Comparison of ENCODE assay signal across 18 cellular contexts in genomic region chr6:1394591-1395463, GRCh38. TPM values are rescaled to one million over a fixed set of nuclear protein-coding genes. Genes with fewer than 3 reads are reported as not detected.
DNase-seq lines count a peak whose midpoint lies in the region; ATAC-seq and TF ChIP-seq lines count a peak whose summit lies in the region.
"Had no signal": no experiment of that assay in that cellular context is flagged by ENCODE, and none has a peak within 500 bp of the region (broad histone marks: within the 10 kb centered on the region; RNA-seq: fewer than 3 reads in every experiment).

No MANE protein-coding gene starts in this region.

- H3K27me3 ChIP-seq in dorsolateral prefrontal cortex = peaks cover 3 to 97% (median 81%) of the 10 kb centered on the region in 45 donors
- peaks cover 6 to 100% (median 71%) of the 10 kb centered on the region in 3 donors for H3K27me3 ChIP-seq in stomach

- TF ChIP-seq POLR2A in stomach (IDR thresholded peaks at IDR 0.05) = no peak

- TF ChIP-seq EP300 in stomach (IDR thresholded peaks at IDR 0.05) = no peak

- intact Hi-C loops in dorsolateral prefrontal cortex (cut with DNase I) = loop anchor here (5.0 kb wide), 3 partner anchors 483 to 803 kb away; no protein-coding TSS in a partner anchor
- intact Hi-C loops in stomach (cut with DNase I; ENCODE audit: low total_unique reads) = no loop called here

- no peak for TF ChIP-seq CTCF in HFF-Myc (IDR thresholded peaks at IDR 0.05; ENCODE audit: low read depth, low read length, missing control alignments)
- no peak for TF ChIP-seq CTCF in dorsolateral prefrontal cortex (IDR thresholded peaks at IDR 0.05 in 54 of 56, conservative IDR thresholded peaks at IDR 0.05 in 2 of 56; ENCODE audit: low read depth in 1 of 56, partially characterized antibody in 56 of 56)
- no peak for TF ChIP-seq CTCF in stomach (IDR thresholded peaks at IDR 0.05)

- DNase-seq in HFF-Myc (ENCODE audit: extremely low read depth, low read depth) (no peak), dorsolateral prefrontal cortex (no peak), left kidney (ENCODE audit: low read depth, low spot score) (peak; percentile 15), stomach (no peak)
- DNase-seq in activated CD4-positive, CD25-positive, alpha-beta regulatory T cell treated with anti-CD3 and anti-CD28 coated beads, Interleukin-2, amount 50 U/mL, for 72 hours = no peak
- DNase-seq in stimulated activated naive CD8-positive, alpha-beta T cell treated with anti-CD3 and anti-CD28 coated beads, Interleukin-15, Interleukin-2, amounts not matched to agents 100 U/mL and 50 U/mL, for 24 hours = no peak
- DNase-seq: activated naive CD8-positive, alpha-beta T cell treated with anti-CD3 and anti-CD28 coated beads, Interleukin-2, amount 50 U/mL, for 24 hours; COR-L47; left ventricle myocardium inferior; NCI-H1694; stimulated activated CD4-positive, alpha-beta T cell treated with anti-CD3 and anti-CD28 coated beads, Interleukin-2, amount 100 ng/mL, for 24 hours; stimulated activated naive CD4-positive, alpha-beta T cell treated with Interleukin-2 at 50 U/mL for 16 hours had no signal

- ATAC-seq in HG03378 (IDR thresholded peaks at IDR 0.05; ENCODE audit: unreplicated experiment) (no peak), GM21825 (IDR thresholded peaks at IDR 0.05; ENCODE audit: unreplicated experiment) (no peak)
- no peak for ATAC-seq in stimulated activated naive CD8-positive, alpha-beta T cell treated with anti-CD3 and anti-CD28 coated beads, Interleukin-15, Interleukin-2, amounts not matched to agents 100 U/mL and 50 U/mL, for 24 hours
- ATAC-seq: activated naive CD8-positive, alpha-beta T cell treated with anti-CD3 and anti-CD28 coated beads, Interleukin-2, amount 50 U/mL, for 24 hours had no signal

- H3K4me1 ChIP-seq in stomach = peaks cover 0 to 55% (median 41%) of the 10 kb centered on the region in 4 donors

- H3K27ac ChIP-seq in dorsolateral prefrontal cortex (peak overlapping the region in 42 of 59 donors; percentile 4 to 84 (median 66)), stomach (peak overlapping the region; percentile 3 to 90 (median 83))
- H3K27ac ChIP-seq: breast epithelium, epithelial cell of prostate, left ventricle myocardium inferior had no signal

- H3K36me3 ChIP-seq in stomach = no peaks in the 10 kb centered on the region
- H3K36me3 ChIP-seq: breast epithelium, left ventricle myocardium inferior had no signal

- H3K9me3 ChIP-seq in stomach = no peaks in the 10 kb centered on the region
- H3K9me3 ChIP-seq: breast epithelium, left ventricle myocardium inferior had no signal

- 25 to 43% (median 28%) methylated on average over 19 to 20 of the region's 20 CpGs for WGBS in stomach, 5 donors

- H3K4me3 ChIP-seq in HFF-Myc (replicated peaks; ENCODE audit: low read depth, low read length) (peak overlapping the region; percentile 79), dorsolateral prefrontal cortex (peak overlapping the region in 38 of 59 donors; percentile 8 to 70 (median 48)), stomach (peak overlapping the region; percentile 56 to 61 (median 60))

RNA-seq across cellular contexts. Expression of gene FOXF2, which starts 5.5 kb away (rescaled TPM):
- total RNA-seq in dorsolateral prefrontal cortex (10 to 100 TPM in 1 of 120 experiments, 1 to 10 TPM in 119; 1.1 to 10.6 (median 4.2) TPM), stomach (100 to 1,000 TPM in 1 of 5 donors, 10 to 100 TPM in 3, 1 to 10 TPM in 1; 9.6 to 104 (median 14.1) TPM)
- polyA plus RNA-seq in stomach = 10 to 100 TPM; 17.7 to 32.2 (median 20.7) TPM
- total RNA-seq: activated T-helper 2 cell treated with anti-CD3 and anti-CD28 coated beads, Interferon-gamma antibody, Interleukin-2, Interleukin-4, amounts not matched to agents 10 μg/mL and 5 μg/mL and 100 μg/mL, durations not matched to agents 14 hours and 24 hours and 36 hours; myocyte had no signal
